In the genomic region with DNA sequence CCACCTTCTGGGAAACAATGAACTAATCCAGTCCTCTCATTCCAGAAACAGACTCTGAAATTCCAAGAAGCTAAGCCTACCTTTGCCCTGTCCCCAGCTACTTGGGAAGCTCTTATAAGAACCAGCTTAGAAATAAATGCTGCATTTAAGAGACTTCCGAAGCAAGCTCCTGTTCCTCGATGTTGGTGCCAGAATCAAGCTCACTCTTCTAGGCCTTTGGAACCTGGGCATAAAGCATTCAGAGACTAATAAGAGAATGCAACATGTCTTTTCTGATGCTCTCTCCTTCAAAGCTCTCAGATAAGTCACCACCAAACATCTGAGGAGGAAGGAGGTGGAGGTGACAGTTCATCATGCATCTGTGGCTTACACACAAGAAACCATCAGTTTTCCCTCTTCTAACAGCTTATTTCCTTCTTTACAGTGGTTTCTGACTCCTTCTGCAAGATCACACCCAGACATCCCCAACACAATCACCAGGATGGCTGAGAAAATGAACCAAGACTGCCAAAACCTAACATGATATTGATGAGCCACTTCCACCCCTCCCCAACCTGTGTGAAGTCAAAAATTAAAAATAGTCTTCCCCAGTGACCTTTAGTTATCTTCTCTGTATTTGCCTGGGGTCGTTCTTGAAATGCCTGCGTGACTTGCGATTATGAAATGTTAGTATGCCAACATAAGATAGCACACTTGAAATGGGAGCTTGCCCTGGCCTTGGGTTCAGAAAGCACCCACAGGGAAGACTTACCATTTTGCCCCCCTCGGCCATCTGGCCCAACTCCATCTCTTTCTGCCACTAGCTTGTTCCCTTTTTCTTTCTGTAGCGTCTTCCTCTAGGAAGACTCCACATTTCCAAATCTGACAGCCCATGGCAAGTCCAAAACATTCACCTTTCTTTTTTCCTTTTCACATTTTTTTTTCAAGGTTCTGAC, we compare ENCODE assay signal across 9 cellular contexts. TPM values are rescaled to one million over a fixed set of nuclear protein-coding genes. Genes with fewer than 3 reads are reported as not detected.
DNase-seq lines count a peak whose midpoint lies in the region; ATAC-seq and TF ChIP-seq lines count a peak whose summit lies in the region.
"Had no signal": no experiment of that assay in that cellular context is flagged by ENCODE, and none has a peak within 500 bp of the region (broad histone marks: within the 10 kb centered on the region; RNA-seq: fewer than 3 reads in every experiment).

No MANE protein-coding gene starts in this region.

- peaks cover 95% of the 10 kb centered on the region for H3K4me1 Mint-ChIP-seq in activated T-cell treated with anti-CD3 and anti-CD28 coated beads, Interleukin-2, amount 50 U/mL, for 72 hours (ENCODE audit: low read depth)

- ATAC-seq in activated T-cell treated with anti-CD3 and anti-CD28 coated beads, Interleukin-2, amount 50 U/mL, for 72 hours (replicated peaks in 1 of 2), result peak; percentile 51 to 61
- ATAC-seq in lung (ENCODE audit: insufficient read depth, low FRiP score) (no peak), GM18868 (IDR thresholded peaks at IDR 0.05; ENCODE audit: unreplicated experiment) (no peak)

- H3K36me3 ChIP-seq in lung (ENCODE audit: control insufficient read depth in 2 of 2, insufficient read depth in 2 of 2, low read length in 2 of 2) (no peaks in the 10 kb centered on the region), WERI-Rb-1 (no peaks in the 10 kb centered on the region)

- peaks cover 0 to 3% of the 10 kb centered on the region in 2 donors for H3K9me3 Mint-ChIP-seq in activated T-cell treated with anti-CD3 and anti-CD28 coated beads, Interleukin-2, amount 50 U/mL, for 72 hours

- no peaks in the 10 kb centered on the region for H3K27me3 Mint-ChIP-seq in activated T-cell treated with anti-CD3 and anti-CD28 coated beads, Interleukin-2, amount 50 U/mL, for 72 hours (ENCODE audit: low read depth)

- H3K27ac ChIP-seq in lung (ENCODE audit: low read depth in 1 of 2, low read length in 1 of 2) (peak overlapping the region; percentile 21 to 90), WERI-Rb-1 (no peak overlapping the region)

- H3K4me3 Mint-ChIP-seq in activated T-cell treated with anti-CD3 and anti-CD28 coated beads, Interleukin-2, amount 50 U/mL, for 72 hours, result peak overlapping the region; percentile 66 to 68

- peaks cover 3 to 14% of the 10 kb centered on the region in 2 donors for H3K36me3 Mint-ChIP-seq in activated T-cell treated with anti-CD3 and anti-CD28 coated beads, Interleukin-2, amount 50 U/mL, for 72 hours (ENCODE audit: insufficient read depth in 2 of 2)

- DNase-seq in stimulated activated CD4-positive, alpha-beta T cell treated with anti-CD3 and anti-CD28 coated beads, Interleukin-4, amount 100 ng/mL, for 24 hours, result peak; percentile 30
- no peak for DNase-seq in stimulated activated CD4-positive, alpha-beta T cell treated with anti-CD3 and anti-CD28 coated beads, Interleukin-2, amount 100 ng/mL, for 48 hours
- peak; percentile 22 to 24 for DNase-seq in activated T-cell treated with anti-CD3 and anti-CD28 coated beads, Interleukin-2, amount 50 U/mL, for 72 hours
- DNase-seq in lung (ENCODE audit: low spot score), result no peak
- DNase-seq in WERI-Rb-1, result no peak
- no peak for DNase-seq in NCI-H2227 treated with DMSO at 0.1 percent for 48 hours (lab: John Stamatoyannopoulos, UW)
- DNase-seq in NCI-H146 (lab: John Stamatoyannopoulos, UW), result no peak
- DNase-seq: stimulated activated naive CD4-positive, alpha-beta T cell treated with Interleukin-2 at 50 U/mL for 16 hours had no signal

- no peaks in the 10 kb centered on the region for H3K27me3 ChIP-seq in lung (ENCODE audit: control insufficient read depth, insufficient read depth)
- no peaks in the 10 kb centered on the region for H3K27me3 ChIP-seq in WERI-Rb-1 (ENCODE audit: insufficient read depth, low read depth, severe bottlenecking)

- TF ChIP-seq CTCF in lung (IDR thresholded peaks at IDR 0.05; ENCODE audit: control extremely low read depth, extremely low read depth) (no peak), WERI-Rb-1 (IDR thresholded peaks at IDR 0.05; ENCODE audit: low read depth, low read length) (no peak)

- H3K9me3 ChIP-seq in lung (ENCODE audit: control insufficient read depth in 2 of 2, insufficient read depth in 1 of 2, low read length in 1 of 2) (no peaks in the 10 kb centered on the region), WERI-Rb-1 (ENCODE audit: severe bottlenecking) (no peaks in the 10 kb centered on the region)

- peaks cover 17 to 49% of the 10 kb centered on the region in 2 donors for H3K4me1 ChIP-seq in lung (ENCODE audit: control insufficient read depth in 2 of 2, insufficient read depth in 2 of 2, low read length in 2 of 2)

- WGBS in lung, 2 donors, result 43 to 55% methylated on average over 7 of the region's 7 CpGs

- H3K4me3 ChIP-seq in lung (no peak overlapping the region), WERI-Rb-1 (ENCODE audit: low read depth, low read length) (no peak overlapping the region)

- peak overlapping the region; percentile 81 for H3K27ac Mint-ChIP-seq in activated T-cell treated with anti-CD3 and anti-CD28 coated beads, Interleukin-2, amount 50 U/mL, for 72 hours

RNA-seq across cellular contexts. Expression of gene ARHGEF3, which starts 11.5 kb away (rescaled TPM):
- total RNA-seq in activated T-cell treated with anti-CD3 and anti-CD28 coated beads, Interleukin-2, amount 50 U/mL, for 72 hours, result 10 to 100 TPM; 21.1 to 43.6 TPM
- 10 to 100 TPM; 25.9 to 40.9 TPM for total RNA-seq in lung
- 10 to 100 TPM; 10.4 to 16.0 TPM for polyA plus RNA-seq in lung

Comparison
In these comparisons a context has a peak if more than half of its experiments do, and no peak if none do; other contexts are left out.
1. DNase-seq: peak in stimulated activated CD4-positive, alpha-beta T cell treated with anti-CD3 and anti-CD28 coated beads, Interleukin-4, amount 100 ng/mL, for 24 hours (single experiment) and activated T-cell treated with anti-CD3 and anti-CD28 coated beads, Interleukin-2, amount 50 U/mL, for 72 hours (2 of 2); none in stimulated activated CD4-positive, alpha-beta T cell treated with anti-CD3 and anti-CD28 coated beads, Interleukin-2, amount 100 ng/mL, for 48 hours (0 of 2), lung (single experiment), WERI-Rb-1 (single experiment), NCI-H2227 treated with DMSO at 0.1 percent for 48 hours (single experiment) and NCI-H146 (single experiment).
2. ATAC-seq: peak in activated T-cell treated with anti-CD3 and anti-CD28 coated beads, Interleukin-2, amount 50 U/mL, for 72 hours (2 of 2); none in lung (single experiment) and GM18868 (single experiment).